8 cellular contexts compared by ENCODE assay signal in the genomic region with DNA sequence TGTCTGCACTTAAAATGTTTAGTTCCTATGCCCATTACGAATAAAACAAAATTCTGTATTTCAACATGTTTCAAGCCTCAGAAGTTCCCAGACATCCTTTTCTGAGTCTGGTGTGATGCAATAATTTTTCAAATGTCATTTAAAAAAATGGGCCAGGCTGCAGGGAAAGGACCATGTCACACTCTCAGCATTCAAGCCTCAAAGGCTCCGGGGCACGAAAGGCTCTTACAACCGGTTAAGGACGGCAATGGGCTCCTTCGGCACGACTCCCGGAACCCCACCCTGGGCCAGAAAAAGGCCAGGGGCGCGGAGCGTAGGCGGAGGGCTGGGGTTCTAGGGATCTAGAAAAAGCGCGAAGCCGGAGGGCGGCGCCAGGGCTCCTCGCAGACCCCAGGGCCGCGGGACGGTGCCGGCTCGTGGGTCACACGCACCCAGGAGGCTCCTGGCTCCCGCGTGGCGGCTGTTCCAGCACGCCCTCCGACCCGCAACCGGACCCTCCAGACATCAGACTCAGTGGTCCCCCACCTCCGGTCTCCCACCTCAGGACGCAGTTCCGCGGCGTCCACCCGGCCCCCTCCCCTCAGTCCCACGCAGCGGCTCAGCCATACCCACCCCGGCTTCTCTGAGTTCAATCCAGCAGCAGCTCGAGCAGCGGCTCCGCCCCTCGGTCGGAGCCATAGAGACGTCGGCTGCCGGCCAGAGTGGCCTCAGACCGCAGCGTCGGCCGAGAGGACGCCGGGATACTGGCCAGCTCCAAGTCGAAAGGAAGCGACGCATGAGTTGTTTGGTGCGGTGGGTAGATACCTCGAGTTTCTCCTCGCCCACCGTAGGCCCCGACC. TPM values are rescaled to one million over a fixed set of nuclear protein-coding genes. Genes with fewer than 3 reads are reported as not detected.
DNase-seq lines count a peak whose midpoint lies in the region; ATAC-seq, FAIRE-seq and TF ChIP-seq lines count a peak whose summit lies in the region.

A gene with protein sequence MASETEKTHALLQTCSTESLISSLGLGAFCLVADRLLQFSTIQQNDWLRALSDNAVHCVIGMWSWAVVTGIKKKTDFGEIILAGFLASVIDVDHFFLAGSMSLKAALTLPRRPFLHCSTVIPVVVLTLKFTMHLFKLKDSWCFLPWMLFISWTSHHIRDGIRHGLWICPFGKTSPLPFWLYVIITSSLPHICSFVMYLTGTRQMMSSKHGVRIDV (minus strand): TSS at position 656 of the 839 bp plus-strand sequence. CDS start 29,896 bp downstream, outside the sequence.

- H3K4me3 ChIP-seq in AG09309 (ENCODE audit: control insufficient read depth, low read depth, low read length) (peak within 1 kb of the TSS; percentile 85), keratinocyte (ENCODE audit: control insufficient read depth in 2 of 3, extremely low read depth in 1 of 3, insufficient read depth in 2 of 3, low read depth in 1 of 3, low read length in 3 of 3) (peak within 1 kb of the TSS; percentile 68 to 85 (median 73))

- no peaks in the 10 kb centered on the region for H3K27me3 ChIP-seq in keratinocyte (ENCODE audit: control insufficient read depth, extremely low read depth, insufficient read depth, low read length)

- DNase-seq in AG09309 (ENCODE audit: low read depth): peak; percentile 76
- DNase-seq in NCI-H345 treated with DMSO at 0.1 percent for 48 hours (lab: John Stamatoyannopoulos, UW; ENCODE audit: unreplicated experiment): peak; percentile 81
- peak; percentile 92 for DNase-seq in cerebellar cortex (ENCODE audit: low spot score)
- no peak for DNase-seq in keratinocyte (ENCODE audit: low read depth, low spot score)
- DNase-seq in stimulated activated CD4-positive, alpha-beta T cell treated with anti-CD3 and anti-CD28 coated beads, Interleukin-15, amount 100 ng/mL, for 1 hour (ENCODE audit: low read depth in 1 of 2, low spot score in 1 of 2): peak; percentile 68 to 79

- ATAC-seq in GM19023 (IDR thresholded peaks at IDR 0.05; ENCODE audit: unreplicated experiment): peak; percentile 89
- ATAC-seq in HG03280 (IDR thresholded peaks at IDR 0.05; ENCODE audit: unreplicated experiment): peak; percentile 90
- ATAC-seq in activated CD4-positive, CD25-positive, alpha-beta regulatory T cell treated with anti-CD3 and anti-CD28 coated beads, Interleukin-2, amount 50 U/mL, for 24 hours: peak; percentile 84 to 89

- H3K36me3 ChIP-seq in keratinocyte (ENCODE audit: control insufficient read depth in 2 of 2, extremely low read depth in 1 of 2, insufficient read depth in 2 of 2, low read length in 2 of 2): no peaks in the 10 kb centered on the region

- dilution Hi-C loops in keratinocyte (cut with MboI; ENCODE audit: extremely low pct_ligation_motif_present, low sequenced_read_pairs): no loop called here

- H3K9ac ChIP-seq in keratinocyte (ENCODE audit: control insufficient read depth, extremely low read depth, insufficient read depth, low read length): peak within 1 kb of the TSS; percentile 93

- H3K9me1 ChIP-seq in keratinocyte (ENCODE audit: control insufficient read depth, extremely low read depth, insufficient read depth, low read length): no peaks in the 10 kb centered on the region

- no peaks in the 10 kb centered on the region for H3K9me3 ChIP-seq in keratinocyte (ENCODE audit: control insufficient read depth, low read depth, low read length)

- TF ChIP-seq CTCF in AG09309 (IDR thresholded peaks at IDR 0.05; ENCODE audit: control insufficient read depth, insufficient read depth, low read depth, low read length, missing control alignments): no peak
- no peak for TF ChIP-seq CTCF in keratinocyte (optimal IDR thresholded peaks at IDR 0.05 in 1 of 3, IDR thresholded peaks at IDR 0.05 in 1 of 3, conservative IDR thresholded peaks at IDR 0.05 in 1 of 3; ENCODE audit: extremely low read depth in 1 of 3, insufficient read depth in 2 of 3, low read length in 3 of 3)

- H3K4me1 ChIP-seq in keratinocyte (ENCODE audit: control insufficient read depth, extremely low read depth, insufficient read depth, low read length): peaks cover 4% of the 10 kb centered on the region

- FAIRE-seq in keratinocyte (lab: Jason Lieb, UNC): peak; percentile 41

- no peaks in the 10 kb centered on the region for H4K20me1 ChIP-seq in keratinocyte (ENCODE audit: control insufficient read depth, extremely low read depth, insufficient read depth, low read length)

- H3K27ac ChIP-seq in keratinocyte (ENCODE audit: control insufficient read depth, insufficient read depth, low read length): peak within 1 kb of the TSS; percentile 96

- H3K79me2 ChIP-seq in keratinocyte (ENCODE audit: control insufficient read depth, insufficient read depth, low read length): peaks cover 27% of the 10 kb centered on the region

- H3K4me2 ChIP-seq in keratinocyte (ENCODE audit: control insufficient read depth, extremely low read depth, insufficient read depth, low read depth, low read length): peak within 1 kb of the TSS; percentile 91

- peak within 1 kb of the TSS; percentile 97 for H2AFZ ChIP-seq in keratinocyte (ENCODE audit: control insufficient read depth, low read length)

RNA-seq across cellular contexts. Expression of the gene that starts here (rescaled TPM):
- 14.8 to 30.7 TPM (median 29.3 TPM) in 3 replicates for polyA plus RNA-seq in keratinocyte
- 13.4 TPM for polyA plus RNA-seq in keratinocyte (2011; ENCODE audit: low read depth)
- 10.8 and 31.0 TPM in 2 replicates for polyA plus RNA-seq in keratinocyte (2011; cell fraction: cytosol; rRNA removed)
- polyA plus RNA-seq in keratinocyte (2011; cell fraction: nucleus; rRNA removed): 33.4 and 41.8 TPM in 2 replicates
- polyA plus RNA-seq in keratinocyte (2012; ENCODE audit: low replicate concordance): 16.0 and 25.9 TPM in 2 replicates
- 4.5 to 45.1 TPM (median 32.3 TPM) in 3 replicates for polyA minus RNA-seq in keratinocyte
- 15.2 TPM for polyA minus RNA-seq in keratinocyte (2011; cell fraction: cytosol; rRNA and poly(A)+ RNA removed)
- polyA minus RNA-seq in keratinocyte (2011; cell fraction: nucleus; rRNA and poly(A)+ RNA removed): 10.9 and 26.3 TPM in 2 replicates
